In the genomic region with DNA sequence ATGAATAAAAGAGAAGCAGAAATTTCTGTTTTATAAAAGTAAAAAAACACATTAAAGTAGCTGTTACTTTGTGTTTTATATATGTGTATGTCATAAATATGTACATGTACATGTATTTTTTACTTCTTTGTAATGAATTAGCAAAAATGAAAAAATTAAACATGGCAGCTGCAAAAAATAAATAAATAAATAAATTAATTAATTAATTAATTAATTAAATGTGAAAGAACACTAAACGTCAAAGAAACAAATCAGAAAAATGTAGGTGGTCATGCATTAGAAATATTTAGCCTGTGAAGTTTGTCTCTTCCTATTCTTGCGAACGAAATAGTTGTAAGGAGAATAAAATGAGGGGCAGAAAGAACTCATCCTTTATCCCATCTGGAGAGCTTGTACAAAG, we compare ENCODE assay signal across 1 cellular context.
TF ChIP-seq lines count a peak whose summit lies in the region.

No MANE protein-coding gene starts in this region.

TF ChIP-seq in HEK293, 187 proteins besides CTCF, POLR2A, EP300 and RAD21 (continued from another document):
- TF ChIP-seq, protein P1, sequence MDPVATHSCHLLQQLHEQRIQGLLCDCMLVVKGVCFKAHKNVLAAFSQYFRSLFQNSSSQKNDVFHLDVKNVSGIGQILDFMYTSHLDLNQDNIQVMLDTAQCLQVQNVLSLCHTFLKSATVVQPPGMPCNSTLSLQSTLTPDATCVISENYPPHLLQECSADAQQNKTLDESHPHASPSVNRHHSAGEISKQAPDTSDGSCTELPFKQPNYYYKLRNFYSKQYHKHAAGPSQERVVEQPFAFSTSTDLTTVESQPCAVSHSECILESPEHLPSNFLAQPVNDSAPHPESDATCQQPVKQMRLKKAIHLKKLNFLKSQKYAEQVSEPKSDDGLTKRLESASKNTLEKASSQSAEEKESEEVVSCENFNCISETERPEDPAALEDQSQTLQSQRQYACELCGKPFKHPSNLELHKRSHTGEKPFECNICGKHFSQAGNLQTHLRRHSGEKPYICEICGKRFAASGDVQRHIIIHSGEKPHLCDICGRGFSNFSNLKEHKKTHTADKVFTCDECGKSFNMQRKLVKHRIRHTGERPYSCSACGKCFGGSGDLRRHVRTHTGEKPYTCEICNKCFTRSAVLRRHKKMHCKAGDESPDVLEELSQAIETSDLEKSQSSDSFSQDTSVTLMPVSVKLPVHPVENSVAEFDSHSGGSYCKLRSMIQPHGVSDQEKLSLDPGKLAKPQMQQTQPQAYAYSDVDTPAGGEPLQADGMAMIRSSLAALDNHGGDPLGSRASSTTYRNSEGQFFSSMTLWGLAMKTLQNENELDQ (tag by site-specific recombination; IDR thresholded peaks at IDR 0.05; ENCODE audit: low read depth), result no peak
- TF ChIP-seq ZNF623 (tag by site-specific recombination; IDR thresholded peaks at IDR 0.05), result 0 out of 2 replicates have a peak, but pooled peaks have one; percentile 16
- TF ChIP-seq ZNF426 (tag by site-specific recombination; IDR thresholded peaks at IDR 0.05), result peak; percentile 51
- peak; percentile 53 for TF ChIP-seq ZNF555 (tag by site-specific recombination; conservative IDR thresholded peaks at IDR 0.05)
- no peak for TF ChIP-seq ZEB2 (tag by site-specific recombination; IDR thresholded peaks at IDR 0.05)
- TF ChIP-seq, protein P2, sequence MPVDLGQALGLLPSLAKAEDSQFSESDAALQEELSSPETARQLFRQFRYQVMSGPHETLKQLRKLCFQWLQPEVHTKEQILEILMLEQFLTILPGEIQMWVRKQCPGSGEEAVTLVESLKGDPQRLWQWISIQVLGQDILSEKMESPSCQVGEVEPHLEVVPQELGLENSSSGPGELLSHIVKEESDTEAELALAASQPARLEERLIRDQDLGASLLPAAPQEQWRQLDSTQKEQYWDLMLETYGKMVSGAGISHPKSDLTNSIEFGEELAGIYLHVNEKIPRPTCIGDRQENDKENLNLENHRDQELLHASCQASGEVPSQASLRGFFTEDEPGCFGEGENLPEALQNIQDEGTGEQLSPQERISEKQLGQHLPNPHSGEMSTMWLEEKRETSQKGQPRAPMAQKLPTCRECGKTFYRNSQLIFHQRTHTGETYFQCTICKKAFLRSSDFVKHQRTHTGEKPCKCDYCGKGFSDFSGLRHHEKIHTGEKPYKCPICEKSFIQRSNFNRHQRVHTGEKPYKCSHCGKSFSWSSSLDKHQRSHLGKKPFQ (tag by site-specific recombination; IDR thresholded peaks at IDR 0.05), result no peak
- TF ChIP-seq GLI2 (tag by site-specific recombination; IDR thresholded peaks at IDR 0.05; ENCODE audit: borderline replicate concordance, low read depth), result no peak
- TF ChIP-seq ZNF654 (tag by site-specific recombination; IDR thresholded peaks at IDR 0.05; ENCODE audit: low read depth), result 0 out of 2 replicates have a peak, but pooled peaks have one; percentile 24
- TF ChIP-seq, protein P3, sequence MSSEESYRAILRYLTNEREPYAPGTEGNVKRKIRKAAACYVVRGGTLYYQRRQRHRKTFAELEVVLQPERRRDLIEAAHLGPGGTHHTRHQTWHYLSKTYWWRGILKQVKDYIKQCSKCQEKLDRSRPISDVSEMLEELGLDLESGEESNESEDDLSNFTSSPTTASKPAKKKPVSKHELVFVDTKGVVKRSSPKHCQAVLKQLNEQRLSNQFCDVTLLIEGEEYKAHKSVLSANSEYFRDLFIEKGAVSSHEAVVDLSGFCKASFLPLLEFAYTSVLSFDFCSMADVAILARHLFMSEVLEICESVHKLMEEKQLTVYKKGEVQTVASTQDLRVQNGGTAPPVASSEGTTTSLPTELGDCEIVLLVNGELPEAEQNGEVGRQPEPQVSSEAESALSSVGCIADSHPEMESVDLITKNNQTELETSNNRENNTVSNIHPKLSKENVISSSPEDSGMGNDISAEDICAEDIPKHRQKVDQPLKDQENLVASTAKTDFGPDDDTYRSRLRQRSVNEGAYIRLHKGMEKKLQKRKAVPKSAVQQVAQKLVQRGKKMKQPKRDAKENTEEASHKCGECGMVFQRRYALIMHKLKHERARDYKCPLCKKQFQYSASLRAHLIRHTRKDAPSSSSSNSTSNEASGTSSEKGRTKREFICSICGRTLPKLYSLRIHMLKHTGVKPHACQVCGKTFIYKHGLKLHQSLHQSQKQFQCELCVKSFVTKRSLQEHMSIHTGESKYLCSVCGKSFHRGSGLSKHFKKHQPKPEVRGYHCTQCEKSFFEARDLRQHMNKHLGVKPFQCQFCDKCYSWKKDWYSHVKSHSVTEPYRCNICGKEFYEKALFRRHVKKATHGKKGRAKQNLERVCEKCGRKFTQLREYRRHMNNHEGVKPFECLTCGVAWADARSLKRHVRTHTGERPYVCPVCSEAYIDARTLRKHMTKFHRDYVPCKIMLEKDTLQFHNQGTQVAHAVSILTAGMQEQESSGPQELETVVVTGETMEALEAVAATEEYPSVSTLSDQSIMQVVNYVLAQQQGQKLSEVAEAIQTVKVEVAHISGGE (tag by site-specific recombination; conservative IDR thresholded peaks at IDR 0.05; ENCODE audit: low read depth), result peak; percentile 31; the same call in 1 of the 2 replicates
- TF ChIP-seq KLF10 (tag by site-specific recombination; IDR thresholded peaks at IDR 0.05), result no peak
- TF ChIP-seq TCF7L2 (IDR thresholded peaks at IDR 0.05; ENCODE audit: borderline replicate concordance, low read depth, low read length), result no peak
- TF ChIP-seq ZNF10 (tag by site-specific recombination; IDR thresholded peaks at IDR 0.05), result no peak
TF ChIP-seq in HEK293: peak in this region for 8.
